Comparison of ENCODE assay signal across 8 cellular contexts in genomic region chr1:55213029-55213884, GRCh38. TPM values are rescaled to one million over a fixed set of nuclear protein-coding genes. Genes with fewer than 3 reads are reported as not detected.
DNase-seq lines count a peak whose midpoint lies in the region; ATAC-seq and TF ChIP-seq lines count a peak whose summit lies in the region.

No MANE protein-coding gene starts in this region.

- peaks cover 65% of the 10 kb centered on the region for H3K4me1 ChIP-seq in psoas muscle

- no peaks in the 10 kb centered on the region for H3K36me3 ChIP-seq in psoas muscle (ENCODE audit: insufficient read depth in 1 of 2, low read depth in 1 of 2)

- H3K4me3 ChIP-seq in psoas muscle, result peak overlapping the region; percentile 92

- no peaks in the 10 kb centered on the region for H3K9me3 ChIP-seq in psoas muscle

- DNase-seq in GM20000 (ENCODE audit: low spot score) (peak; percentile 48), RKO (ENCODE audit: low spot score) (peak; percentile 53), epithelial cell of prostate (ENCODE audit: low read depth, low spot score) (no peak), psoas muscle (no peak), mucosa of gallbladder (ENCODE audit: low spot score) (no peak), NCI-H2196 (lab: John Stamatoyannopoulos, UW; ENCODE audit: unreplicated experiment) (no peak)
- no peak for DNase-seq in activated CD4-positive, alpha-beta T cell treated with anti-CD3 and anti-CD28 coated beads for 4 hours

- no peaks in the 10 kb centered on the region for H3K27me3 ChIP-seq in psoas muscle (ENCODE audit: insufficient read depth in 3 of 3, low read length in 2 of 3)

- intact Hi-C loops in psoas muscle (cut with DNase I), result loop anchor here (5.0 to 10.0 kb wide), 4 partner anchors 41 to 71 kb away; no protein-coding TSS in a partner anchor

- WGBS in psoas muscle, 3 donors, result 14 to 37% (median 14%) methylated on average over 11 of the region's 11 CpGs

- TF ChIP-seq CTCF in GM20000 (IDR thresholded peaks at IDR 0.05; ENCODE audit: extremely low read depth, missing control alignments) (no peak), psoas muscle (IDR thresholded peaks at IDR 0.05) (no peak)

- ATAC-seq in psoas muscle (no peak), GM21528 (IDR thresholded peaks at IDR 0.05; ENCODE audit: low FRiP score, unreplicated experiment) (no peak)

- peak overlapping the region; percentile 82 for H3K27ac ChIP-seq in epithelial cell of prostate
- peak overlapping the region; percentile 99 for H3K27ac ChIP-seq in psoas muscle

RNA-seq across cellular contexts. Expression of gene USP24, which starts 1.9 kb away (rescaled TPM):
- total RNA-seq in psoas muscle (10 to 100 TPM; 48.7 to 67.9 (median 59.5) TPM), mucosa of gallbladder (34.6 TPM)
- 10 to 100 TPM; 14.6 to 64.8 (median 21.4) TPM for polyA plus RNA-seq in psoas muscle

Comparison
In these comparisons a context has a peak if more than half of its experiments do, and no peak if none do; other contexts are left out.
1. DNase-seq: peak in GM20000 (single experiment) and RKO (single experiment); none in epithelial cell of prostate (single experiment), psoas muscle (0 of 2), activated CD4-positive, alpha-beta T cell treated with anti-CD3 and anti-CD28 coated beads for 4 hours (0 of 2), mucosa of gallbladder (single experiment) and NCI-H2196 (single experiment).